ENCODE assay signal across 1 cellular context in the genomic region with DNA sequence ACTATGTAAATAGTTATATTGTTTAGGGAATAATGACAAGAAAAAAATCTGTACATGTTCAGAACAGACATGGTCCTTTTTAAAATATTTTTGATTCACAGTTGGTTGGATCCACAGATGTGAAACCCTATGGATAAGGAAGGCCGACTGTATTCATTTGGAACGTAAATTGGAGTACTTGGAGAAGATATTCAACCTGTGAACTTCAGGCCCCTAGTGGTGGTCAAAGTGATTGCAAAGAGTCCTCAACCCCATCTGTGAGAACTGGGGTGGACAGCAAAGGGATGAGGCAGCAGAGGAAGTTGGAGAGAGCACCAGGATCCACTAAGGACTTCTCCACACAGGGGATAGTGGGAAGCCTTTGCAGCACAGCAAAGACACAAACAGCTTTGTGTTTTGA.
TF ChIP-seq lines count a peak whose summit lies in the region.

No MANE protein-coding gene starts in this region.

TF ChIP-seq in HepG2, 621 proteins besides CTCF, POLR2A, EP300 and RAD21 (continued from another document):
- TF ChIP-seq, protein P1, sequence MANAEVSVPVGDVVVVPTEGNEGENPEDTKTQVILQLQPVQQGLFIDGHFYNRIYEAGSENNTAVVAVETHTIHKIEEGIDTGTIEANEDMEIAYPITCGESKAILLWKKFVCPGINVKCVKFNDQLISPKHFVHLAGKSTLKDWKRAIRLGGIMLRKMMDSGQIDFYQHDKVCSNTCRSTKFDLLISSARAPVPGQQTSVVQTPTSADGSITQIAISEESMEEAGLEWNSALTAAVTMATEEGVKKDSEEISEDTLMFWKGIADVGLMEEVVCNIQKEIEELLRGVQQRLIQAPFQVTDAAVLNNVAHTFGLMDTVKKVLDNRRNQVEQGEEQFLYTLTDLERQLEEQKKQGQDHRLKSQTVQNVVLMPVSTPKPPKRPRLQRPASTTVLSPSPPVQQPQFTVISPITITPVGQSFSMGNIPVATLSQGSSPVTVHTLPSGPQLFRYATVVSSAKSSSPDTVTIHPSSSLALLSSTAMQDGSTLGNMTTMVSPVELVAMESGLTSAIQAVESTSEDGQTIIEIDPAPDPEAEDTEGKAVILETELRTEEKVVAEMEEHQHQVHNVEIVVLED (CRISPR knock-in tag; IDR thresholded peaks at IDR 0.05; ENCODE audit: borderline replicate concordance), result no peak
- TF ChIP-seq SRSF9 (IDR thresholded peaks at IDR 0.05; ENCODE audit: borderline replicate concordance, insufficient read depth, low read depth, low read length, poor library complexity, severe bottlenecking), result no peak
- TF ChIP-seq ZNF136 (CRISPR knock-in tag; IDR thresholded peaks at IDR 0.05; ENCODE audit: low read depth), result no peak
- TF ChIP-seq ZNF30 (CRISPR knock-in tag; IDR thresholded peaks at IDR 0.05), result no peak
- no peak for TF ChIP-seq REXO4 (CRISPR knock-in tag; IDR thresholded peaks at IDR 0.05; ENCODE audit: borderline replicate concordance)
- no peak for TF ChIP-seq RFX3 (CRISPR knock-in tag; IDR thresholded peaks at IDR 0.05)
- TF ChIP-seq ZNF207 (IDR thresholded peaks at IDR 0.05; ENCODE audit: borderline replicate concordance), result no peak
